In genomic region chr11:19790831-19791552, GRCh38 we compare ENCODE assay signal across 13 cellular contexts.
DNase-seq lines count a peak whose midpoint lies in the region; ATAC-seq and TF ChIP-seq lines count a peak whose summit lies in the region.
"Had no signal": no experiment of that assay in that cellular context is flagged by ENCODE, and none has a peak within 500 bp of the region (broad histone marks: within the 10 kb centered on the region; RNA-seq: fewer than 3 reads in every experiment).

No MANE protein-coding gene starts in this region.

- peaks cover 3% of the 10 kb centered on the region for H3K27me3 Mint-ChIP-seq in activated T-helper 2 cell treated with anti-CD3 and anti-CD28 coated beads, Interferon-gamma antibody, Interleukin-2, Interleukin-4, amounts not matched to agents 10 μg/mL and 5 μg/mL and 100 μg/mL, durations not matched to agents 14 hours and 24 hours and 36 hours (ENCODE audit: low read depth)

- intact Hi-C loops in right lobe of liver (cut with DNase I), result no loop called here
- intact Hi-C loops in activated T-helper 2 cell treated with anti-CD3 and anti-CD28 coated beads, Interferon-gamma antibody, Interleukin-2, Interleukin-4, amounts not matched to agents 10 μg/mL and 5 μg/mL and 100 μg/mL, durations not matched to agents 14 hours and 24 hours and 36 hours (cut with micrococcal nuclease), result no loop called here

- H3K4me1 Mint-ChIP-seq in activated T-helper 2 cell treated with anti-CD3 and anti-CD28 coated beads, Interferon-gamma antibody, Interleukin-2, Interleukin-4, amounts not matched to agents 10 μg/mL and 5 μg/mL and 100 μg/mL, durations not matched to agents 14 hours and 24 hours and 36 hours (ENCODE audit: low read depth), result no peaks in the 10 kb centered on the region

- H3K9me3 ChIP-seq in right lobe of liver, result no peaks in the 10 kb centered on the region
- H3K9me3 ChIP-seq: stomach had no signal

- H3K36me3 Mint-ChIP-seq in activated T-helper 2 cell treated with anti-CD3 and anti-CD28 coated beads, Interferon-gamma antibody, Interleukin-2, Interleukin-4, amounts not matched to agents 10 μg/mL and 5 μg/mL and 100 μg/mL, durations not matched to agents 14 hours and 24 hours and 36 hours (ENCODE audit: low read depth), result no peaks in the 10 kb centered on the region

- H3K36me3 ChIP-seq in right lobe of liver, result no peaks in the 10 kb centered on the region
- H3K36me3 ChIP-seq: stomach had no signal

- no peak overlapping the region for H3K27ac Mint-ChIP-seq in activated T-helper 2 cell treated with anti-CD3 and anti-CD28 coated beads, Interferon-gamma antibody, Interleukin-2, Interleukin-4, amounts not matched to agents 10 μg/mL and 5 μg/mL and 100 μg/mL, durations not matched to agents 14 hours and 24 hours and 36 hours
- H3K27ac Mint-ChIP-seq: CD4-positive, alpha-beta T cell had no signal

- H3K4me3 Mint-ChIP-seq in activated T-helper 2 cell treated with anti-CD3 and anti-CD28 coated beads, Interferon-gamma antibody, Interleukin-2, Interleukin-4, amounts not matched to agents 10 μg/mL and 5 μg/mL and 100 μg/mL, durations not matched to agents 14 hours and 24 hours and 36 hours (ENCODE audit: low read depth), result no peak overlapping the region
- H3K4me3 Mint-ChIP-seq: CD4-positive, alpha-beta T cell had no signal

- H3K27ac ChIP-seq in right lobe of liver, result peak overlapping the region in 2 of 3 donors; percentile 37 to 58

- 41% methylated on average over 8 of the region's 8 CpGs for WGBS in right lobe of liver (ENCODE audit: insufficient coverage, low coverage, low lambda C conversion rate, missing lambda C conversion rate)

- ATAC-seq in GM18861 (IDR thresholded peaks at IDR 0.05; ENCODE audit: unreplicated experiment), result peak; percentile 88
- ATAC-seq in GM21619 (IDR thresholded peaks at IDR 0.05; ENCODE audit: unreplicated experiment), result peak; percentile 76
- peak; percentile 85 to 97 (median 94) for ATAC-seq in right lobe of liver

- peaks cover 0 to 30% (median 15%) of the 10 kb centered on the region in 4 donors for H3K4me1 ChIP-seq in right lobe of liver

- TF ChIP-seq POLR2A in right lobe of liver (IDR thresholded peaks at IDR 0.05), result peak; percentile 20

- peak; percentile 9 for DNase-seq in NAMALWA (ENCODE audit: low spot score)
- DNase-seq in right lobe of liver, result peak; percentile 78 to 91 (median 89)
- no peak for DNase-seq in superior temporal gyrus (ENCODE audit: extremely low spot score)
- DNase-seq in AG08396 (ENCODE audit: low spot score), result no peak
- DNase-seq in T1000 (lab: John Stamatoyannopoulos, UW), result no peak
- DNase-seq in activated T-helper 2 cell treated with anti-CD3 and anti-CD28 coated beads, Interferon-gamma antibody, Interleukin-2, Interleukin-4, amounts not matched to agents 10 μg/mL and 5 μg/mL and 100 μg/mL, durations not matched to agents 14 hours and 24 hours and 36 hours (ENCODE audit: low spot score), result no peak
- DNase-seq: activated CD4-positive, CD25-positive, alpha-beta regulatory T cell; activated T-cell treated with anti-CD3 and anti-CD28 coated beads, Interleukin-2, amount 50 U/mL, for 48 hours; CD4-positive, alpha-beta T cell; stimulated activated CD4-positive, alpha-beta T cell treated with anti-CD3 and anti-CD28 coated beads, Interleukin-4, amount 100 ng/mL, for 24 hours; stomach had no signal

- no peaks in the 10 kb centered on the region for H3K9me3 Mint-ChIP-seq in activated T-helper 2 cell treated with anti-CD3 and anti-CD28 coated beads, Interferon-gamma antibody, Interleukin-2, Interleukin-4, amounts not matched to agents 10 μg/mL and 5 μg/mL and 100 μg/mL, durations not matched to agents 14 hours and 24 hours and 36 hours
- H3K9me3 Mint-ChIP-seq: CD4-positive, alpha-beta T cell had no signal

- no peaks in the 10 kb centered on the region for H3K27me3 ChIP-seq in right lobe of liver
- H3K27me3 ChIP-seq: stomach had no signal

- TF ChIP-seq CTCF in right lobe of liver (IDR thresholded peaks at IDR 0.05), result no peak

- H3K4me3 ChIP-seq in right lobe of liver, result peak overlapping the region in 1 of 3 donors; percentile 25
- H3K4me3 ChIP-seq: stomach had no signal

Comparison
In these comparisons a context has a peak if more than half of its experiments do, and no peak if none do; other contexts are left out.
1. DNase-seq: peak in NAMALWA (single experiment) and right lobe of liver (3 of 3); none in superior temporal gyrus (single experiment), AG08396 (single experiment), T1000 (single experiment) and activated T-helper 2 cell treated with anti-CD3 and anti-CD28 coated beads, Interferon-gamma antibody, Interleukin-2, Interleukin-4, amounts not matched to agents 10 μg/mL and 5 μg/mL and 100 μg/mL, durations not matched to agents 14 hours and 24 hours and 36 hours (single experiment).
2. Peak in every context shown above with its lines, with median percentiles within 50 percentile points of each other: ATAC-seq.